ENCODE assay signal across 10 cellular contexts in the genomic region with DNA sequence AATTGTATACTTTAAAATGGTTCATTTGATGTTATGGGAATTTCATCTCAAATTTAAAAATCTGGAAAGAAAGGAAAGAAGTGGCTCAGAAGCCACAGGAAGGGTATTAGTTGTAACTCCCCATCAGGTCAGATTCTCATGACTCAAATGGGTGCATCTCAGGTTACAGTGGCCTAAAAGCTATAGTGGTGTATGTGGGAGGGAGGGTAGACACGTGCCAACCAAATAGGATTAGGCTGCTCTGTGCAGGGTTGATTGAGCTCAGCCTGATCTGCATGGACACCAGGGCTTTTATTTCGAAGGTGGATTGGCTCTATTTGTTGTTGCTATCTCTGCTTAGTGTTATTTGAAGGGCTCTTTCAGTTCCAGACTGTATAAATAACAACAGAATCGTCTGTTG.
A peak's percentile ranks its signal among the peaks of the same experiment; 100 is the strongest.
DNase-seq lines count a peak whose midpoint lies in the region; ATAC-seq and TF ChIP-seq lines count a peak whose summit lies in the region.
"Had no signal": no experiment of that assay in that cellular context is flagged by ENCODE, and none has a peak within 500 bp of the region (broad histone marks: within the 10 kb centered on the region; RNA-seq: fewer than 3 reads in every experiment).

No MANE protein-coding gene starts in this region.

- CTCF ChIA-PET in HEK293 (lab: Yijun Ruan, JAX), result no interaction called here
- CTCF ChIA-PET in mammary epithelial cell (lab: Charles Lee; ENCODE audit: low non-redundant PET), result no interaction called here

- peak; percentile 37 for DNase-seq in NCI-H510A (lab: John Stamatoyannopoulos, UW)
- peak; percentile 70 for DNase-seq in mammary epithelial cell
- peak; percentile 54 for DNase-seq in renal cortical epithelial cell (ENCODE audit: low read depth)
- DNase-seq in foreskin melanocyte, result no peak
- no peak for DNase-seq in 8988T
- no peak for DNase-seq in brain microvascular endothelial cell
- DNase-seq: caudate nucleus had no signal

- POLR2A ChIA-PET in HEK293 (lab: Yijun Ruan, JAX), result no interaction called here

- dilution Hi-C loops in mammary epithelial cell (cut with HindIII; ENCODE audit: low sequenced_read_pairs), result no loop called here

- no peak overlapping the region for H3K9ac ChIP-seq in mammary epithelial cell (ENCODE audit: insufficient read depth, low read length)

- H2AFZ ChIP-seq in mammary epithelial cell (ENCODE audit: low read depth, low read length), result no peak overlapping the region

- intact Hi-C loops in mammary epithelial cell (cut with micrococcal nuclease), result no loop called here

- H3K27ac ChIP-seq in HEK293 (ENCODE audit: extremely low read depth, low read depth, low read length) (no peak overlapping the region), mammary epithelial cell (ENCODE audit: insufficient read depth, low read depth, low read length) (no peak overlapping the region), brain microvascular endothelial cell (no peak overlapping the region)
- H3K27ac ChIP-seq: prostate gland had no signal

- H3K79me2 ChIP-seq in mammary epithelial cell (ENCODE audit: insufficient read depth, low read length), result no peaks in the 10 kb centered on the region

- H3K9me3 ChIP-seq in HEK293 (ENCODE audit: control insufficient read depth, insufficient read depth, low read depth, low read length) (no peaks in the 10 kb centered on the region), mammary epithelial cell (replicated peaks; ENCODE audit: insufficient read depth, low read length) (no peaks in the 10 kb centered on the region)
- H3K9me3 ChIP-seq: prostate gland had no signal

- no peaks in the 10 kb centered on the region for H4K20me1 ChIP-seq in mammary epithelial cell (ENCODE audit: insufficient read depth, low read length)

- H3K27me3 ChIP-seq in mammary epithelial cell (ENCODE audit: insufficient read depth, low read length) (no peaks in the 10 kb centered on the region), brain microvascular endothelial cell (replicated peaks) (no peaks in the 10 kb centered on the region)

- WGBS in mammary epithelial cell (ENCODE audit: low coverage, missing lambda C conversion rate), result 39% methylated on average over 3 of the region's 3 CpGs

- no peak for TF ChIP-seq CTCF in HEK293 (tag by site-specific recombination; IDR thresholded peaks at IDR 0.05)
- TF ChIP-seq CTCF in mammary epithelial cell (conservative IDR thresholded peaks at IDR 0.05 in 1 of 2, IDR thresholded peaks at IDR 0.05 in 1 of 2; ENCODE audit: extremely low read depth in 1 of 2, insufficient read depth in 1 of 2, low read depth in 1 of 2, low read length in 2 of 2), result no peak
- no peak for TF ChIP-seq CTCF in brain microvascular endothelial cell (IDR thresholded peaks at IDR 0.05; ENCODE audit: low read depth, low read length, missing control alignments)

- no peaks in the 10 kb centered on the region for H3K36me3 ChIP-seq in HEK293 (ENCODE audit: control insufficient read depth in 2 of 2, insufficient read depth in 1 of 2, low read length in 2 of 2)
- no peaks in the 10 kb centered on the region for H3K36me3 ChIP-seq in mammary epithelial cell (ENCODE audit: insufficient read depth, low read length)
- H3K36me3 ChIP-seq in brain microvascular endothelial cell (replicated peaks), result no peaks in the 10 kb centered on the region
- H3K36me3 ChIP-seq: prostate gland had no signal

- no peak overlapping the region for H3K4me2 ChIP-seq in mammary epithelial cell (ENCODE audit: insufficient read depth, low read depth, low read length)

- ATAC-seq in GM18873 (IDR thresholded peaks at IDR 0.05; ENCODE audit: low FRiP score, unreplicated experiment), result no peak

- in situ Hi-C loops in mammary epithelial cell (cut with MboI; ENCODE audit: low sequenced_read_pairs in 2 of 2), result no loop called here
- in situ Hi-C loops in brain microvascular endothelial cell (cut with HindIII; ENCODE audit: low pct_ligation_motif_present, low sequenced_read_pairs), result no loop called here

- no peak overlapping the region for H3K4me3 ChIP-seq in HEK293 (ENCODE audit: low read depth, low read length)
- no peak overlapping the region for H3K4me3 ChIP-seq in mammary epithelial cell (replicated peaks in 1 of 3; ENCODE audit: insufficient read depth in 1 of 3, low read depth in 2 of 3, low read length in 3 of 3)
- no peak overlapping the region for H3K4me3 ChIP-seq in brain microvascular endothelial cell (ENCODE audit: low read depth, low read length)
- H3K4me3 ChIP-seq: prostate gland had no signal

- H3K4me1 ChIP-seq in HEK293 (ENCODE audit: control insufficient read depth, insufficient read depth, low read length) (peaks cover 11% of the 10 kb centered on the region), mammary epithelial cell (ENCODE audit: insufficient read depth, low read length) (peaks cover 12% of the 10 kb centered on the region)
- H3K4me1 ChIP-seq: prostate gland had no signal

- BruUV-seq in mammary epithelial cell (replicated peaks; lab: Mats Ljungman, UMichigan), result no TSS peak

TF ChIP-seq in HEK293, 187 proteins besides CTCF, POLR2A, EP300 and RAD21 (continues in another document):
- peak; percentile 57 for TF ChIP-seq ZFHX2 (tag by site-specific recombination; conservative IDR thresholded peaks at IDR 0.05)
- no peak for TF ChIP-seq YY1 (tag by site-specific recombination; IDR thresholded peaks at IDR 0.05)
- TF ChIP-seq ZNF623 (tag by site-specific recombination; IDR thresholded peaks at IDR 0.05), result no peak
- TF ChIP-seq ZNF555 (tag by site-specific recombination; conservative IDR thresholded peaks at IDR 0.05), result no peak
- TF ChIP-seq, protein P1, sequence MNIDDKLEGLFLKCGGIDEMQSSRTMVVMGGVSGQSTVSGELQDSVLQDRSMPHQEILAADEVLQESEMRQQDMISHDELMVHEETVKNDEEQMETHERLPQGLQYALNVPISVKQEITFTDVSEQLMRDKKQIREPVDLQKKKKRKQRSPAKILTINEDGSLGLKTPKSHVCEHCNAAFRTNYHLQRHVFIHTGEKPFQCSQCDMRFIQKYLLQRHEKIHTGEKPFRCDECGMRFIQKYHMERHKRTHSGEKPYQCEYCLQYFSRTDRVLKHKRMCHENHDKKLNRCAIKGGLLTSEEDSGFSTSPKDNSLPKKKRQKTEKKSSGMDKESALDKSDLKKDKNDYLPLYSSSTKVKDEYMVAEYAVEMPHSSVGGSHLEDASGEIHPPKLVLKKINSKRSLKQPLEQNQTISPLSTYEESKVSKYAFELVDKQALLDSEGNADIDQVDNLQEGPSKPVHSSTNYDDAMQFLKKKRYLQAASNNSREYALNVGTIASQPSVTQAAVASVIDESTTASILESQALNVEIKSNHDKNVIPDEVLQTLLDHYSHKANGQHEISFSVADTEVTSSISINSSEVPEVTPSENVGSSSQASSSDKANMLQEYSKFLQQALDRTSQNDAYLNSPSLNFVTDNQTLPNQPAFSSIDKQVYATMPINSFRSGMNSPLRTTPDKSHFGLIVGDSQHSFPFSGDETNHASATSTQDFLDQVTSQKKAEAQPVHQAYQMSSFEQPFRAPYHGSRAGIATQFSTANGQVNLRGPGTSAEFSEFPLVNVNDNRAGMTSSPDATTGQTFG (tag by site-specific recombination; IDR thresholded peaks at IDR 0.05; ENCODE audit: borderline replicate concordance), result no peak
- no peak for TF ChIP-seq ZNF23 (tag by site-specific recombination; IDR thresholded peaks at IDR 0.05; ENCODE audit: borderline replicate concordance)
- no peak for TF ChIP-seq ZNF157 (tag by site-specific recombination; IDR thresholded peaks at IDR 0.05)
- TF ChIP-seq ZNF169 (tag by site-specific recombination; IDR thresholded peaks at IDR 0.05), result no peak
- no peak for TF ChIP-seq ZNF416 (tag by site-specific recombination; IDR thresholded peaks at IDR 0.05)
- TF ChIP-seq, protein P2, sequence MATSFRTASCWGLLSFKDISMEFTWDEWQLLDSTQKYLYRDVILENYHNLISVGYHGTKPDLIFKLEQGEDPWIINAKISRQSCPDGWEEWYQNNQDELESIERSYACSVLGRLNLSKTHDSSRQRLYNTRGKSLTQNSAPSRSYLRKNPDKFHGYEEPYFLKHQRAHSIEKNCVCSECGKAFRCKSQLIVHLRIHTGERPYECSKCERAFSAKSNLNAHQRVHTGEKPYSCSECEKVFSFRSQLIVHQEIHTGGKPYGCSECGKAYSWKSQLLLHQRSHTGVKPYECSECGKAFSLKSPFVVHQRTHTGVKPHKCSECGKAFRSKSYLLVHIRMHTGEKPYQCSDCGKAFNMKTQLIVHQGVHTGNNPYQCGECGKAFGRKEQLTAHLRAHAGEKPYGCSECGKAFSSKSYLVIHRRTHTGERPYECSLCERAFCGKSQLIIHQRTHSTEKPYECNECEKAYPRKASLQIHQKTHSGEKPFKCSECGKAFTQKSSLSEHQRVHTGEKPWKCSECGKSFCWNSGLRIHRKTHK (tag by site-specific recombination; IDR thresholded peaks at IDR 0.05), result no peak
- TF ChIP-seq ZNF366 (tag by site-specific recombination; conservative IDR thresholded peaks at IDR 0.05), result peak; percentile 68; the same call in 1 of the 2 replicates
- no peak for TF ChIP-seq OVOL3 (tag by site-specific recombination; IDR thresholded peaks at IDR 0.05)
- TF ChIP-seq, protein P3, sequence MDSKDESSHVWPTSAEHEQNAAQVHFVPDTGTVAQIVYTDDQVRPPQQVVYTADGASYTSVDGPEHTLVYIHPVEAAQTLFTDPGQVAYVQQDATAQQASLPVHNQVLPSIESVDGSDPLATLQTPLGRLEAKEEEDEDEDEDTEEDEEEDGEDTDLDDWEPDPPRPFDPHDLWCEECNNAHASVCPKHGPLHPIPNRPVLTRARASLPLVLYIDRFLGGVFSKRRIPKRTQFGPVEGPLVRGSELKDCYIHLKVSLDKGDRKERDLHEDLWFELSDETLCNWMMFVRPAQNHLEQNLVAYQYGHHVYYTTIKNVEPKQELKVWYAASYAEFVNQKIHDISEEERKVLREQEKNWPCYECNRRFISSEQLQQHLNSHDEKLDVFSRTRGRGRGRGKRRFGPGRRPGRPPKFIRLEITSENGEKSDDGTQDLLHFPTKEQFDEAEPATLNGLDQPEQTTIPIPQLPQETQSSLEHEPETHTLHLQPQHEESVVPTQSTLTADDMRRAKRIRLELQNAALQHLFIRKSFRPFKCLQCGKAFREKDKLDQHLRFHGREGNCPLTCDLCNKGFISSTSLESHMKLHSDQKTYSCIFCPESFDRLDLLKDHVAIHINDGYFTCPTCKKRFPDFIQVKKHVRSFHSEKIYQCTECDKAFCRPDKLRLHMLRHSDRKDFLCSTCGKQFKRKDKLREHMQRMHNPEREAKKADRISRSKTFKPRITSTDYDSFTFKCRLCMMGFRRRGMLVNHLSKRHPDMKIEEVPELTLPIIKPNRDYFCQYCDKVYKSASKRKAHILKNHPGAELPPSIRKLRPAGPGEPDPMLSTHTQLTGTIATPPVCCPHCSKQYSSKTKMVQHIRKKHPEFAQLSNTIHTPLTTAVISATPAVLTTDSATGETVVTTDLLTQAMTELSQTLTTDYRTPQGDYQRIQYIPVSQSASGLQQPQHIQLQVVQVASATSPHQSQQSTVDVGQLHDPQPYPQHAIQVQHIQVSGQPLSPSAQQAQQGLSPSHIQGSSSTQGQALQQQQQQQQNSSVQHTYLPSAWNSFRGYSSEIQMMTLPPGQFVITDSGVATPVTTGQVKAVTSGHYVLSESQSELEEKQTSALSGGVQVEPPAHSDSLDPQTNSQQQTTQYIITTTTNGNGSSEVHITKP (tag by site-specific recombination; IDR thresholded peaks at IDR 0.05), result peak; percentile 39; the same call in 1 of the 2 replicates

Comparison
In these comparisons a context has a peak if more than half of its experiments do, and no peak if none do; other contexts are left out.
1. DNase-seq: peak in NCI-H510A (single experiment), mammary epithelial cell (single experiment) and renal cortical epithelial cell (single experiment); none in foreskin melanocyte (single experiment), 8988T (single experiment) and brain microvascular endothelial cell (single experiment).